In the genomic region with DNA sequence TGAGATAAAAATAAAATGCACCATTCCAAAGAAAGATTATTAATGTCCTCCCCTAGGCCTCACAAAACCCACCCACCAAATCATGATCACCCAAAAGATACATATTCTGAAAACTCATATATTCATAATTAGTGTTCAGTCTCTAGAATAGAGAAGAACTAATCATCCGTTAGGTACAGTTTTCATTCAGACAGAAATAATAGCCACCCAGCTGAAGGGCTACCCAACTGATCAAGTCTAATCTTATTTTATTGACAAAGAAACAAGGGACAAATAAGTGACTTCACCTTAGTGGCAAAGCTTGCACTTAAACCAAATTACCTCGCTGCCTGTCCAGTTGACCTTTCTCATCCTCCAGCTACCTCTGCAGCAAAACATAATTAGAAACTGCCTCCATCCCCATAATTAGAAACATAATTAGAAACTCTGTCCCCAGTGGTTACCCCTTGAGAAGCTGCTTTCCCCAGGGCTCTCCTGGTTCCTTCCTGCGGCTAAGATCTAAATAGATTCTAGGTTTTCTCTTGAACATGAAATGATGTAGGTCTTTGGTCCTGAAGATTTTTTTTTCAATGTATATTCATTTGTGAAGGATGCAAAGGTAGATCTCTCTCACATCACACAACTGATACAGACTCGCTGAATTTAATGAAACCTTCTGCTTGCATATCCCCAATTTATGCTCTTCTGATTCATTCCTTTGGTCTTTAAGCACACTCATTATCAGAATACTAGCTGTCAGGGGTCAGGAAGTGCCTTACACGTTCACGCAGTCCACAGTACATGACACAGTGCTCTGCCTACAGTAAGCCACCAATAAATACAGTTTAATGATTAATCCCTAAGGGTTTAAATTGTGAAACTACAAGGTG, we compare ENCODE assay signal across 1 cellular context.
TF ChIP-seq lines count a peak whose summit lies in the region.

No MANE protein-coding gene starts in this region.

TF ChIP-seq in WTC11, 78 proteins besides CTCF, POLR2A, EP300 and RAD21 (continued from another document):
- TF ChIP-seq, protein P1, sequence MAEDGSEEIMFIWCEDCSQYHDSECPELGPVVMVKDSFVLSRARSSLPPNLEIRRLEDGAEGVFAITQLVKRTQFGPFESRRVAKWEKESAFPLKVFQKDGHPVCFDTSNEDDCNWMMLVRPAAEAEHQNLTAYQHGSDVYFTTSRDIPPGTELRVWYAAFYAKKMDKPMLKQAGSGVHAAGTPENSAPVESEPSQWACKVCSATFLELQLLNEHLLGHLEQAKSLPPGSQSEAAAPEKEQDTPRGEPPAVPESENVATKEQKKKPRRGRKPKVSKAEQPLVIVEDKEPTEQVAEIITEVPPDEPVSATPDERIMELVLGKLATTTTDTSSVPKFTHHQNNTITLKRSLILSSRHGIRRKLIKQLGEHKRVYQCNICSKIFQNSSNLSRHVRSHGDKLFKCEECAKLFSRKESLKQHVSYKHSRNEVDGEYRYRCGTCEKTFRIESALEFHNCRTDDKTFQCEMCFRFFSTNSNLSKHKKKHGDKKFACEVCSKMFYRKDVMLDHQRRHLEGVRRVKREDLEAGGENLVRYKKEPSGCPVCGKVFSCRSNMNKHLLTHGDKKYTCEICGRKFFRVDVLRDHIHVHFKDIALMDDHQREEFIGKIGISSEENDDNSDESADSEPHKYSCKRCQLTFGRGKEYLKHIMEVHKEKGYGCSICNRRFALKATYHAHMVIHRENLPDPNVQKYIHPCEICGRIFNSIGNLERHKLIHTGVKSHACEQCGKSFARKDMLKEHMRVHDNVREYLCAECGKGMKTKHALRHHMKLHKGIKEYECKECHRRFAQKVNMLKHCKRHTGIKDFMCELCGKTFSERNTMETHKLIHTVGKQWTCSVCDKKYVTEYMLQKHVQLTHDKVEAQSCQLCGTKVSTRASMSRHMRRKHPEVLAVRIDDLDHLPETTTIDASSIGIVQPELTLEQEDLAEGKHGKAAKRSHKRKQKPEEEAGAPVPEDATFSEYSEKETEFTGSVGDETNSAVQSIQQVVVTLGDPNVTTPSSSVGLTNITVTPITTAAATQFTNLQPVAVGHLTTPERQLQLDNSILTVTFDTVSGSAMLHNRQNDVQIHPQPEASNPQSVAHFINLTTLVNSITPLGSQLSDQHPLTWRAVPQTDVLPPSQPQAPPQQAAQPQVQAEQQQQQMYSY (CRISPR knock-in tag; IDR thresholded peaks at IDR 0.05) = no peak
TF ChIP-seq in WTC11: peak in this region for 0.
